In the genomic region with DNA sequence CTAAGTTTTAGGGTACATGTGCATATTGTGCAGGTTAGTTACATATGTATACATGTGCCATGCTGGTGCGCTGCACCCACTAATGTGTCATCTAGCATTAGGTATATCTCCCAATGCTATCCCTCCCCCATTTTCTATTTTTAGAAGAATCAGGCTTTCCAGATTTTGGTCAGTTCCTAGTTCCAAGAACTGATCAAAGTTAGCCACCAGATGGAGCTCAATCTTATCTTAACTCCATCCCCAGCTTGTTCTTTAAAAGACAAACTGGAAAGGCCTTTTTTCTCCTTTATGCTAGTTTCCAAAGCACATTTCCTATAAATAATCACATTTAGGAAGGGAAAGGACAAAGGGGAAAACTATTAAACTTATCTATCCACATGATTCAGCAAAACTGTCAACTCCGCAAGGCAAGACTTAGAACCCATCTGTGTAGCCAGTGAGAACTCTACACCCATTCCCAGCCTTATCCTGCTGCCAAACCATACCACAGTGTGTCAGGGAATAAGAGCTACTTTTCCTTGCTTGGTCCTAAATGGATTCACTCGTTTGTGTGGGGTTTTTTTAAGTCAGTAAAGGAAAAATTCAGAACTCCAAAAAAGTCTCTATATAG, we compare ENCODE assay signal across 8 cellular contexts. TPM values are rescaled to one million over a fixed set of nuclear protein-coding genes. Genes with fewer than 3 reads are reported as not detected.
DNase-seq lines count a peak whose midpoint lies in the region; ATAC-seq and TF ChIP-seq lines count a peak whose summit lies in the region.

No MANE protein-coding gene starts in this region.

- ATAC-seq in body of pancreas (no peak), HG03442 (IDR thresholded peaks at IDR 0.05; ENCODE audit: unreplicated experiment) (no peak), HG03354 (IDR thresholded peaks at IDR 0.05; ENCODE audit: poor library complexity, severe bottlenecking, unreplicated experiment) (no peak)

- no peaks in the 10 kb centered on the region for H3K4me1 Mint-ChIP-seq in activated naive CD8-positive, alpha-beta T cell treated with anti-CD3 and anti-CD28 coated beads for 36 hours

- no peaks in the 10 kb centered on the region for H3K9me3 Mint-ChIP-seq in activated naive CD8-positive, alpha-beta T cell treated with anti-CD3 and anti-CD28 coated beads for 36 hours

- 53 to 55% methylated on average over 3 of the region's 3 CpGs for WGBS in body of pancreas, 2 donors

- peaks cover 60% of the 10 kb centered on the region for H3K79me2 ChIP-seq in Karpas-422 (ENCODE audit: low read length)

- no peak overlapping the region for H3K27ac ChIP-seq in Karpas-422 (ENCODE audit: low read length)
- H3K27ac ChIP-seq in body of pancreas: no peak overlapping the region

- H3K9me3 ChIP-seq in Karpas-422 (ENCODE audit: low read length): no peaks in the 10 kb centered on the region
- H3K9me3 ChIP-seq in body of pancreas: no peaks in the 10 kb centered on the region

- no peaks in the 10 kb centered on the region for H3K27me3 Mint-ChIP-seq in activated naive CD8-positive, alpha-beta T cell treated with anti-CD3 and anti-CD28 coated beads for 36 hours

- H3K36me3 ChIP-seq in Karpas-422 (ENCODE audit: insufficient read depth, low read length): peaks cover 11% of the 10 kb centered on the region; the same call in 1 of the 2 replicates
- no peaks in the 10 kb centered on the region for H3K36me3 ChIP-seq in body of pancreas (replicated peaks in 1 of 2; ENCODE audit: insufficient read depth in 1 of 2, low read depth in 2 of 2)

- H3K4me3 ChIP-seq in Karpas-422 (ENCODE audit: low read length) (no peak overlapping the region), body of pancreas (no peak overlapping the region)

- intact Hi-C loops in body of pancreas (cut with DNase I): no loop called here

- H4K20me1 ChIP-seq in Karpas-422 (ENCODE audit: insufficient read depth, low read depth, low read length): no peaks in the 10 kb centered on the region

- H3K36me3 Mint-ChIP-seq in activated naive CD8-positive, alpha-beta T cell treated with anti-CD3 and anti-CD28 coated beads for 36 hours: peaks cover 3% of the 10 kb centered on the region

- TF ChIP-seq CTCF in body of pancreas (IDR thresholded peaks at IDR 0.05): peak in 6 of 7 experiments; percentile 8 to 32 (median 26)

- H3K4me3 Mint-ChIP-seq in activated naive CD8-positive, alpha-beta T cell treated with anti-CD3 and anti-CD28 coated beads for 36 hours: no peak overlapping the region

- no peak overlapping the region for H3K4me2 ChIP-seq in Karpas-422 (ENCODE audit: low read depth, low read length, poor library complexity, severe bottlenecking)

- no peak overlapping the region for H2AFZ ChIP-seq in Karpas-422 (ENCODE audit: low read length)

- H3K9ac ChIP-seq in Karpas-422 (ENCODE audit: low read length): no peak overlapping the region

- H3K27ac Mint-ChIP-seq in activated naive CD8-positive, alpha-beta T cell treated with anti-CD3 and anti-CD28 coated beads for 36 hours: no peak overlapping the region

- no peaks in the 10 kb centered on the region for H3K27me3 ChIP-seq in Karpas-422 (ENCODE audit: low read length)
- no peaks in the 10 kb centered on the region for H3K27me3 ChIP-seq in body of pancreas

- DNase-seq in DMS53 (lab: John Stamatoyannopoulos, UW) (peak; percentile 73), Karpas-422 (peak; percentile 48), body of pancreas (no peak), lung microvascular endothelial cell (ENCODE audit: low read depth in 2 of 2) (peak; percentile 66 to 67), NCI-H1092 treated with DMSO at 0.1 percent for 48 hours (lab: John Stamatoyannopoulos, UW) (no peak)
- DNase-seq in activated naive CD8-positive, alpha-beta T cell treated with anti-CD3 and anti-CD28 coated beads for 36 hours: no peak

- no peaks in the 10 kb centered on the region for H3K9me2 ChIP-seq in Karpas-422 (replicated peaks; ENCODE audit: insufficient read depth, low read length)

- H3K4me1 ChIP-seq in Karpas-422 (ENCODE audit: low read length) (no peaks in the 10 kb centered on the region), body of pancreas (no peaks in the 10 kb centered on the region)

- TF ChIP-seq POLR2A in body of pancreas (IDR thresholded peaks at IDR 0.05): no peak

RNA-seq across cellular contexts. Expression of a gene that starts 22.8 kb away (rescaled TPM):
- 8.2 and 12.2 TPM in 2 replicates for total RNA-seq in Karpas-422 (2014; rRNA removed; shearing (Covaris generic); ENCODE audit: low replicate concordance)
- total RNA-seq in body of pancreas (1 to 10 TPM; 1.0 to 3.0 TPM), lung microvascular endothelial cell (0.22 TPM in 1 of 2 replicates, not detected in the other)
- total RNA-seq in activated naive CD8-positive, alpha-beta T cell treated with anti-CD3 and anti-CD28 coated beads for 36 hours: 1 to 10 TPM; 3.3 to 3.5 TPM

Comparison
In these comparisons a context has a peak if more than half of its experiments do, and no peak if none do; other contexts are left out.
1. DNase-seq: peak in DMS53 (single experiment), Karpas-422 (single experiment) and lung microvascular endothelial cell (2 of 2); none in body of pancreas (0 of 4), activated naive CD8-positive, alpha-beta T cell treated with anti-CD3 and anti-CD28 coated beads for 36 hours (single experiment) and NCI-H1092 treated with DMSO at 0.1 percent for 48 hours (single experiment).